In genomic region chr11:10514210-10514609, GRCh38 we compare ENCODE assay signal across 13 cellular contexts. TPM values are rescaled to one million over a fixed set of nuclear protein-coding genes. Genes with fewer than 3 reads are reported as not detected.
DNase-seq lines count a peak whose midpoint lies in the region; ATAC-seq, FAIRE-seq and TF ChIP-seq lines count a peak whose summit lies in the region.
"Had no signal": no experiment of that assay in that cellular context is flagged by ENCODE, and none has a peak within 500 bp of the region (broad histone marks: within the 10 kb centered on the region; RNA-seq: fewer than 3 reads in every experiment).

No MANE protein-coding gene starts in this region.

- no peak overlapping the region for H3K4me3 Mint-ChIP-seq in osteocyte (ENCODE audit: unreplicated experiment)

- no peaks in the 10 kb centered on the region for H3K27me3 Mint-ChIP-seq in osteocyte (ENCODE audit: unreplicated experiment)

- H3K27ac ChIP-seq in colonic mucosa = no peak overlapping the region

- no peaks in the 10 kb centered on the region for H3K36me3 ChIP-seq in colonic mucosa
- H3K36me3 ChIP-seq in mucosa of descending colon (ENCODE audit: low read depth) = no peaks in the 10 kb centered on the region

- H3K4me1 ChIP-seq in colonic mucosa (no peaks in the 10 kb centered on the region), mucosa of descending colon (ENCODE audit: low read depth) (no peaks in the 10 kb centered on the region)

- no peak for ATAC-seq in mucosa of descending colon

- peaks cover 27% of the 10 kb centered on the region for H3K36me3 Mint-ChIP-seq in osteocyte (ENCODE audit: unreplicated experiment)

- H3K4me3 ChIP-seq in colonic mucosa (no peak overlapping the region), mucosa of descending colon (no peak overlapping the region)

- peak overlapping the region; percentile 39 for H3K27ac Mint-ChIP-seq in osteocyte (ENCODE audit: unreplicated experiment)

- no peak overlapping the region for H3K9ac ChIP-seq in colonic mucosa (ENCODE audit: low read depth in 2 of 2, low read length in 2 of 2)

- DNase-seq in D721Med (ENCODE audit: insufficient read length, low spot score) = no peak
- DNase-seq in NAMALWA (ENCODE audit: low spot score) = peak; percentile 23
- no peak for DNase-seq in colonic mucosa
- no peak for DNase-seq in osteocyte (ENCODE audit: extremely low spot score, unreplicated experiment)
- no peak for DNase-seq in stimulated activated CD4-positive, alpha-beta T cell treated with anti-CD3 and anti-CD28 coated beads, Interleukin-15, amount 100 ng/mL, for 24 hours
- no peak for DNase-seq in activated CD4-positive, CD25-positive, alpha-beta regulatory T cell treated with anti-CD3 and anti-CD28 coated beads, Interleukin-2, amount 50 U/mL, for 72 hours
- no peak for DNase-seq in SIG-M5 treated with dmso at 0.1 percent for 504 hours (lab: John Stamatoyannopoulos, UW; ENCODE audit: unreplicated experiment)
- no peak for DNase-seq in mucosa of descending colon
- DNase-seq: activated CD4-positive, alpha-beta T cell treated with anti-CD3 and anti-CD28 coated beads for 48 hours; central memory CD4-positive, alpha-beta T cell; NCI-H524 treated with DMSO at 0.1 percent for 48 hours had no signal

- no peak for FAIRE-seq in D721Med (lab: Jason Lieb, UNC)
- FAIRE-seq: H1, islet of Langerhans had no signal

- TF ChIP-seq CTCF in D721Med (IDR thresholded peaks at IDR 0.05; ENCODE audit: insufficient read depth, missing control alignments) (peak; percentile 8), colonic mucosa (IDR thresholded peaks at IDR 0.05) (peak; percentile 16), osteocyte (IDR thresholded peaks at IDR 0.05) (peak; percentile 61), mucosa of descending colon (IDR thresholded peaks at IDR 0.05) (no peak)

- no peaks in the 10 kb centered on the region for H3K27me3 ChIP-seq in colonic mucosa

- no peaks in the 10 kb centered on the region for H3K9me3 Mint-ChIP-seq in osteocyte (ENCODE audit: unreplicated experiment)

- H3K4me1 Mint-ChIP-seq in osteocyte (ENCODE audit: unreplicated experiment) = peaks cover 34% of the 10 kb centered on the region

- H3K9me3 ChIP-seq in colonic mucosa (no peaks in the 10 kb centered on the region), mucosa of descending colon (no peaks in the 10 kb centered on the region)

- intact Hi-C loops in colonic mucosa (cut with DNase I) = loop anchor here (10.0 kb wide), 3 partner anchors 109 to 221 kb away; no protein-coding TSS in a partner anchor
- intact Hi-C loops in mucosa of descending colon (cut with DNase I, micrococcal nuclease) = loop anchor here in 1 of 2 donors (10.0 kb wide), 1 partner anchor 221 kb away; no protein-coding TSS in a partner anchor

RNA-seq across cellular contexts. Expression of gene RNF141, which starts 26.8 kb away (rescaled TPM):
- 10 to 100 TPM; 24.0 to 39.3 TPM for total RNA-seq in colonic mucosa
- 28.7 and 30.0 TPM in 2 replicates for total RNA-seq in osteocyte
- 10 to 100 TPM; 32.8 to 35.5 (median 34.7) TPM for total RNA-seq in mucosa of descending colon

RNA-seq across cellular contexts. Expression of gene LYVE1, which starts 54.3 kb away (rescaled TPM):
- total RNA-seq in colonic mucosa (10 to 100 TPM; 10.3 to 29.3 TPM), osteocyte (1.5 and 2.1 TPM in 2 replicates), mucosa of descending colon (100 to 1,000 TPM in 1 of 3 donors, 10 to 100 TPM in 2; 14.4 to 137 (median 43.4) TPM)

RNA-seq across cellular contexts. Expression of gene AMPD3, which starts 59.1 kb away (rescaled TPM):
- 1 to 10 TPM; 7.9 to 9.7 TPM for total RNA-seq in colonic mucosa
- total RNA-seq in osteocyte = 5.3 and 6.2 TPM in 2 replicates
- 10 to 100 TPM in 2 of 3 donors, 1 to 10 TPM in 1; 7.2 to 16.2 (median 10.6) TPM for total RNA-seq in mucosa of descending colon
